23 cellular contexts compared by ENCODE assay signal in the genomic region with DNA sequence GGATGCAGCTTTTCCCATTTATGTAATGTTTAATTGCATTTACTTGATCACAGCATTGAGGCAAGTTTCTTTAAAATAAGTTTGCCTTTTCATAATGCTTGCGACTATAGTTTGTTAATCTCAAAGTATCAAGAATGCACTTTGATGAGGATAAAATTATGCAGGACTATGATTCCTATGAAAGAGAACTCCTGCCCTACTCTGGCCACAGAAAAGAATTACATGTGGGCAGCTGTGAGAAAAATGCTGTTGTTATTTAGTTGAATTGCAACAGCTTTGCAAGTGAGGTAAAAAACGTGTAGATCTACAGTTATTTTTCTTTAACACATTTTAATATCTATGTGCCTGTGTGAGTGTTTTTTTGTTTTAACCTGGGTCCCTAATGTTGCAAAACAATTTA. TPM values are rescaled to one million over a fixed set of nuclear protein-coding genes. Genes with fewer than 3 reads are reported as not detected.
A peak's percentile ranks its signal among the peaks of the same experiment; 100 is the strongest.
DNase-seq lines count a peak whose midpoint lies in the region; ATAC-seq, FAIRE-seq and TF ChIP-seq lines count a peak whose summit lies in the region.
"Had no signal": no experiment of that assay in that cellular context is flagged by ENCODE, and none has a peak within 500 bp of the region (broad histone marks: within the 10 kb centered on the region; RNA-seq: fewer than 3 reads in every experiment).

No MANE protein-coding gene starts in this region.

- FAIRE-seq in G401.6 (lab: Jason Lieb, UNC), result peak; percentile 56

- no peaks in the 10 kb centered on the region for H3K36me3 ChIP-seq in Panc1 (ENCODE audit: control insufficient read depth, insufficient read depth, low read length)
- peaks cover 8 to 39% (median 34%) of the 10 kb centered on the region in 4 donors for H3K36me3 ChIP-seq in stomach
- no peaks in the 10 kb centered on the region for H3K36me3 ChIP-seq in CD8-positive, alpha-beta memory T cell (ENCODE audit: insufficient read depth, low read length)

- H3K27me3 ChIP-seq in Panc1 (ENCODE audit: control insufficient read depth, insufficient read depth, low read length) (no peaks in the 10 kb centered on the region), stomach (no peaks in the 10 kb centered on the region)
- H3K27me3 ChIP-seq in CD8-positive, alpha-beta memory T cell (ENCODE audit: insufficient read depth, low read length, poor library complexity, severe bottlenecking), result no peaks in the 10 kb centered on the region
- H3K27me3 ChIP-seq: dorsolateral prefrontal cortex, esophagus squamous epithelium, SJCRH30 had no signal

- intact Hi-C loops in Panc1 (cut with micrococcal nuclease; ENCODE audit: unreplicated experiment) (no loop called here), stomach (cut with DNase I; ENCODE audit: low total_unique reads) (no loop called here)

- in situ Hi-C loops in Panc1 (cut with HindIII; ENCODE audit: low pct_unique_long_range_greater_than_20kb, low sequenced_read_pairs), result no loop called here

- BruUV-seq in Panc1 (replicated peaks; lab: Mats Ljungman, UMichigan), result no TSS peak

- H3K4me3 ChIP-seq in Panc1 (ENCODE audit: low read depth in 2 of 2, low read length in 2 of 2) (no peak overlapping the region), stomach (no peak overlapping the region)
- H3K4me3 ChIP-seq in CD8-positive, alpha-beta memory T cell (ENCODE audit: low read length), result no peak overlapping the region
- H3K4me3 ChIP-seq: dorsolateral prefrontal cortex, esophagus squamous epithelium, SJCRH30 had no signal

- peaks cover 6% of the 10 kb centered on the region for H3K4me1 Mint-ChIP-seq in osteocyte (ENCODE audit: unreplicated experiment)
- H3K4me1 Mint-ChIP-seq in CD8-positive, alpha-beta memory T cell, result peaks cover 0 to 1% (median 0%) of the 10 kb centered on the region in 3 donors
- H3K4me1 Mint-ChIP-seq: activated CD4-positive, alpha-beta T cell treated with anti-CD3 and anti-CD28 coated beads for 36 hours had no signal

- H3K9me3 ChIP-seq in Panc1 (ENCODE audit: control insufficient read depth, insufficient read depth, low read depth, low read length) (no peaks in the 10 kb centered on the region), stomach (no peaks in the 10 kb centered on the region)
- no peaks in the 10 kb centered on the region for H3K9me3 ChIP-seq in CD8-positive, alpha-beta memory T cell (ENCODE audit: low read length)
- H3K9me3 ChIP-seq: esophagus squamous epithelium, SJCRH30 had no signal

- no peak overlapping the region for H3K27ac Mint-ChIP-seq in osteocyte (ENCODE audit: unreplicated experiment)
- H3K27ac Mint-ChIP-seq in CD8-positive, alpha-beta memory T cell, result no peak overlapping the region
- H3K27ac Mint-ChIP-seq: activated CD4-positive, alpha-beta T cell treated with anti-CD3 and anti-CD28 coated beads for 36 hours had no signal

- peak; percentile 13; the same call in 1 of the 2 replicates for TF ChIP-seq CTCF in Panc1 (IDR thresholded peaks at IDR 0.05)
- TF ChIP-seq CTCF in osteocyte (IDR thresholded peaks at IDR 0.05), result peak; percentile 26
- TF ChIP-seq CTCF in stomach (IDR thresholded peaks at IDR 0.05), result no peak

- TF ChIP-seq POLR2A in stomach (IDR thresholded peaks at IDR 0.05), result no peak

- CTCF ChIA-PET in Panc1 (lab: Charles Lee), result no interaction called here
- CTCF ChIA-PET in CD8-positive, alpha-beta memory T cell (lab: Charles Lee), result no interaction called here

- H3K4me3 Mint-ChIP-seq in osteocyte (ENCODE audit: unreplicated experiment), result no peak overlapping the region
- no peak overlapping the region for H3K4me3 Mint-ChIP-seq in CD8-positive, alpha-beta memory T cell
- H3K4me3 Mint-ChIP-seq: activated CD4-positive, alpha-beta T cell treated with anti-CD3 and anti-CD28 coated beads for 36 hours had no signal

- TF ChIP-seq EP300 in stomach (IDR thresholded peaks at IDR 0.05), result no peak

- POLR2A ChIA-PET in Panc1 (lab: Charles Lee), result no interaction called here
- POLR2A ChIA-PET in CD8-positive, alpha-beta memory T cell (lab: Charles Lee), result no interaction called here

- H3K27ac ChIP-seq in Panc1 (ENCODE audit: low read length) (no peak overlapping the region), stomach (no peak overlapping the region)
- H3K27ac ChIP-seq in CD8-positive, alpha-beta memory T cell (ENCODE audit: low read depth, low read length), result no peak overlapping the region
- H3K27ac ChIP-seq: dorsolateral prefrontal cortex, esophagus squamous epithelium, HL-60, SJCRH30 had no signal

- ATAC-seq in Panc1 (no peak), GM21526 (IDR thresholded peaks at IDR 0.05; ENCODE audit: low FRiP score, unreplicated experiment) (no peak)
- ATAC-seq: activated CD4-positive, alpha-beta T cell treated with anti-CD3 and anti-CD28 coated beads for 36 hours; left colon had no signal

- H3K27me3 Mint-ChIP-seq in osteocyte (ENCODE audit: unreplicated experiment), result no peaks in the 10 kb centered on the region
- no peaks in the 10 kb centered on the region for H3K27me3 Mint-ChIP-seq in CD8-positive, alpha-beta memory T cell
- H3K27me3 Mint-ChIP-seq: activated CD4-positive, alpha-beta T cell treated with anti-CD3 and anti-CD28 coated beads for 36 hours had no signal

- no peaks in the 10 kb centered on the region for H3K9me3 Mint-ChIP-seq in osteocyte (ENCODE audit: unreplicated experiment)
- no peaks in the 10 kb centered on the region for H3K9me3 Mint-ChIP-seq in CD8-positive, alpha-beta memory T cell

- H3K36me3 Mint-ChIP-seq in osteocyte (ENCODE audit: unreplicated experiment), result peaks cover 12% of the 10 kb centered on the region
- peaks cover 0 to 33% (median 12%) of the 10 kb centered on the region in 3 donors for H3K36me3 Mint-ChIP-seq in CD8-positive, alpha-beta memory T cell

- 62 to 72% (median 66%) methylated on average over 2 of the region's 2 CpGs for WGBS in stomach, 5 donors

- no peaks in the 10 kb centered on the region for H3K4me1 ChIP-seq in Panc1 (ENCODE audit: control insufficient read depth, insufficient read depth, low read length)
- H3K4me1 ChIP-seq in stomach, result no peaks in the 10 kb centered on the region
- H3K4me1 ChIP-seq in CD8-positive, alpha-beta memory T cell (ENCODE audit: insufficient read depth, low read length), result no peaks in the 10 kb centered on the region
- H3K4me1 ChIP-seq: esophagus squamous epithelium, SJCRH30 had no signal

- DNase-seq in Panc1 (ENCODE audit: low read depth, low spot score) (no peak), dermis blood vessel endothelial cell (peak; percentile 18), osteocyte (ENCODE audit: extremely low spot score, unreplicated experiment) (no peak), stomach (no peak)
- no peak for DNase-seq in CD8-positive, alpha-beta memory T cell
- DNase-seq: activated CD4-positive, alpha-beta T cell treated with anti-CD3 and anti-CD28 coated beads for 36 hours; activated gamma-delta T cell; anterior cingulate cortex; C1 segment of cervical spinal cord; DMS79; dorsolateral prefrontal cortex; esophagus squamous epithelium; left colon; NCI-H1436; NCI-H345; occipital lobe; stimulated activated CD4-positive, alpha-beta T cell treated with anti-CD3 and anti-CD28 coated beads, Interleukin-2, amount 100 ng/mL, for 48 hours; substantia nigra; T1000 had no signal

RNA-seq across cellular contexts. Expression of a gene that starts 12.5 kb away (rescaled TPM):
- total RNA-seq in Panc1 (2021; ENCODE audit: unreplicated experiment) (57.8 TPM), dermis blood vessel endothelial cell (205 and 289 TPM in 2 replicates), osteocyte (222 and 235 TPM in 2 replicates), stomach (100 to 1,000 TPM in 1 of 5 donors, 10 to 100 TPM in 2, 1 to 10 TPM in 2; 5.4 to 176 (median 12.3) TPM)
- polyA plus RNA-seq in Panc1 (2012; ENCODE audit: insufficient read length), result 59.2 TPM
- polyA plus RNA-seq in stomach, result 10 to 100 TPM; 63.9 to 89.2 (median 85.7) TPM
- 10 to 100 TPM; 90.8 to 93.1 TPM for total RNA-seq in CD8-positive, alpha-beta memory T cell
- 154 TPM for polyA plus RNA-seq in CD8-positive, alpha-beta memory T cell

RNA-seq across cellular contexts. Expression of a gene that starts 17.5 kb away (rescaled TPM):
- total RNA-seq in Panc1 (2021; ENCODE audit: unreplicated experiment) (488 TPM), dermis blood vessel endothelial cell (572 and 777 TPM in 2 replicates), osteocyte (1,029 and 1,032 TPM in 2 replicates), stomach (1,000 to 10,000 TPM in 1 of 5 donors, 100 to 1,000 TPM in 4; 424 to 1,146 (median 855) TPM)
- 477 TPM for polyA plus RNA-seq in Panc1 (2012; ENCODE audit: insufficient read length)
- polyA plus RNA-seq in stomach, result 1,000 to 10,000 TPM; 4,974 to 7,943 (median 6,291) TPM
- total RNA-seq in CD8-positive, alpha-beta memory T cell, result 1,000 to 10,000 TPM; 1,392 to 1,416 TPM
- 3,675 TPM for polyA plus RNA-seq in CD8-positive, alpha-beta memory T cell

Comparison
In these comparisons a context has a peak if more than half of its experiments do, and no peak if none do; other contexts are left out.
1. CTCF ChIP-seq: peak in Panc1 (single experiment) and osteocyte (single experiment); none in stomach (0 of 7).